2 cellular contexts compared by ENCODE assay signal in genomic region chr5:168917947-168918600, GRCh38.
TF ChIP-seq lines count a peak whose summit lies in the region.

No MANE protein-coding gene starts in this region.

TF ChIP-seq in SK-N-SH, 30 proteins besides CTCF, POLR2A, EP300 and RAD21 (continued from another document and continues in another):
- no peak for TF ChIP-seq USF2 (IDR thresholded peaks at IDR 0.05; ENCODE audit: borderline replicate concordance, low read depth, low read length)
- TF ChIP-seq MAX (IDR thresholded peaks at IDR 0.05; ENCODE audit: low read depth) = no peak
- TF ChIP-seq RCOR1 (IDR thresholded peaks at IDR 0.05; ENCODE audit: low read length) = no peak; the same call in 1 of the 2 replicates
- no peak for TF ChIP-seq REST (IDR thresholded peaks at IDR 0.05; ENCODE audit: low read depth, low read length)
- peak; percentile 41; the same call in 1 of the 2 replicates for TF ChIP-seq MXI1 (IDR thresholded peaks at IDR 0.05; ENCODE audit: low read depth, low read length)
- TF ChIP-seq JUND (IDR thresholded peaks at IDR 0.05) = peak; percentile 13; the same call in 1 of the 2 replicates
- TF ChIP-seq FOSL2 (IDR thresholded peaks at IDR 0.05; ENCODE audit: borderline replicate concordance, low read depth) = no peak
- no peak for TF ChIP-seq TAF1 (IDR thresholded peaks at IDR 0.05; ENCODE audit: borderline replicate concordance, low read depth, low read length)
- 0 out of 2 replicates have a peak, but pooled peaks have one; percentile 16 for TF ChIP-seq PBX3 (IDR thresholded peaks at IDR 0.05)
- peak; percentile 55; the same call in 1 of the 2 replicates for TF ChIP-seq TEAD4 (IDR thresholded peaks at IDR 0.05; ENCODE audit: borderline replicate concordance, insufficient read depth)
- no peak for TF ChIP-seq RXRA (IDR thresholded peaks at IDR 0.05; ENCODE audit: borderline replicate concordance, low read depth)
- no peak for TF ChIP-seq YY1 (IDR thresholded peaks at IDR 0.05; ENCODE audit: low read depth)
- no peak for TF ChIP-seq SIN3A (IDR thresholded peaks at IDR 0.05; ENCODE audit: borderline replicate concordance, low read depth, low read length)
- TF ChIP-seq GABPA (IDR thresholded peaks at IDR 0.05; ENCODE audit: low read depth) = no peak
- TF ChIP-seq GATA2 (CRISPR knock-in tag; IDR thresholded peaks at IDR 0.05) = peak; percentile 79
- no peak for TF ChIP-seq SMC3 (IDR thresholded peaks at IDR 0.05; ENCODE audit: low read depth, low read length)
- peak; percentile 48 for TF ChIP-seq CHD2 (IDR thresholded peaks at IDR 0.05; ENCODE audit: low read length, partially characterized antibody)
- TF ChIP-seq ZBTB33 (IDR thresholded peaks at IDR 0.05; ENCODE audit: borderline replicate concordance, low read depth) = no peak
- TF ChIP-seq IRF3 (IDR thresholded peaks at IDR 0.05; ENCODE audit: low read depth, low read length) = no peak

TF ChIP-seq in WTC11, 78 proteins besides CTCF, POLR2A, EP300 and RAD21 (continued from another document):
- TF ChIP-seq E2F1 (CRISPR knock-in tag; IDR thresholded peaks at IDR 0.05) = no peak
- no peak for TF ChIP-seq FOXJ3 (CRISPR knock-in tag; IDR thresholded peaks at IDR 0.05; ENCODE audit: borderline replicate concordance)
- no peak for TF ChIP-seq ELF4 (CRISPR knock-in tag; IDR thresholded peaks at IDR 0.05; ENCODE audit: low read depth)
- no peak for TF ChIP-seq CDX4 (CRISPR knock-in tag; IDR thresholded peaks at IDR 0.05; ENCODE audit: borderline replicate concordance)
- TF ChIP-seq ZNF396 (CRISPR knock-in tag; IDR thresholded peaks at IDR 0.05; ENCODE audit: borderline replicate concordance) = no peak
- no peak for TF ChIP-seq NFYB (CRISPR knock-in tag; conservative IDR thresholded peaks at IDR 0.05; ENCODE audit: low read depth)
- no peak for TF ChIP-seq ZSCAN18 (CRISPR knock-in tag; IDR thresholded peaks at IDR 0.05)
- TF ChIP-seq ZNF423 (CRISPR knock-in tag; IDR thresholded peaks at IDR 0.05) = no peak
